In genomic region chr20:61768926-61769832, GRCh38 we compare ENCODE assay signal across 1 cellular context.
TF ChIP-seq lines count a peak whose summit lies in the region.

No MANE protein-coding gene starts in this region.

TF ChIP-seq in H1, 55 proteins besides CTCF, POLR2A, EP300 and RAD21 (continued from another document):
- TF ChIP-seq GABPA (IDR thresholded peaks at IDR 0.05; ENCODE audit: borderline replicate concordance, insufficient read depth, low read length): no peak
- TF ChIP-seq SIN3A (conservative IDR thresholded peaks at IDR 0.05 in 1 of 2, IDR thresholded peaks at IDR 0.05 in 1 of 2; ENCODE audit: low read depth in 1 of 2, low read length in 2 of 2): no peak
- TF ChIP-seq RNF2 (IDR thresholded peaks at IDR 0.05; ENCODE audit: borderline replicate concordance, low read depth, low read length, missing control alignments, poor library complexity, severe bottlenecking): no peak
- no peak for TF ChIP-seq SP2 (IDR thresholded peaks at IDR 0.05; ENCODE audit: low read length)
- no peak for TF ChIP-seq JUN (IDR thresholded peaks at IDR 0.05; ENCODE audit: low read depth, low read length)
- no peak for TF ChIP-seq NANOG (IDR thresholded peaks at IDR 0.05; ENCODE audit: insufficient read depth, low read depth, low read length, poor library complexity, severe bottlenecking)
- no peak for TF ChIP-seq SP4 (IDR thresholded peaks at IDR 0.05; ENCODE audit: low read length)
- TF ChIP-seq CHD7 (IDR thresholded peaks at IDR 0.05; ENCODE audit: insufficient replicate concordance, low read length): no peak
- TF ChIP-seq ATF3 (IDR thresholded peaks at IDR 0.05; ENCODE audit: insufficient read depth, low read depth, low read length): no peak
- no peak for TF ChIP-seq EGR1 (IDR thresholded peaks at IDR 0.05; ENCODE audit: borderline replicate concordance, low read depth, low read length)
- TF ChIP-seq POU5F1 (IDR thresholded peaks at IDR 0.05; ENCODE audit: low read depth, low read length): no peak
- TF ChIP-seq TAF7 (optimal IDR thresholded peaks at IDR 0.05; ENCODE audit: borderline replicate concordance, low read depth, low read length): no peak
TF ChIP-seq in H1: peak in this region for 0.
